In the genomic region with DNA sequence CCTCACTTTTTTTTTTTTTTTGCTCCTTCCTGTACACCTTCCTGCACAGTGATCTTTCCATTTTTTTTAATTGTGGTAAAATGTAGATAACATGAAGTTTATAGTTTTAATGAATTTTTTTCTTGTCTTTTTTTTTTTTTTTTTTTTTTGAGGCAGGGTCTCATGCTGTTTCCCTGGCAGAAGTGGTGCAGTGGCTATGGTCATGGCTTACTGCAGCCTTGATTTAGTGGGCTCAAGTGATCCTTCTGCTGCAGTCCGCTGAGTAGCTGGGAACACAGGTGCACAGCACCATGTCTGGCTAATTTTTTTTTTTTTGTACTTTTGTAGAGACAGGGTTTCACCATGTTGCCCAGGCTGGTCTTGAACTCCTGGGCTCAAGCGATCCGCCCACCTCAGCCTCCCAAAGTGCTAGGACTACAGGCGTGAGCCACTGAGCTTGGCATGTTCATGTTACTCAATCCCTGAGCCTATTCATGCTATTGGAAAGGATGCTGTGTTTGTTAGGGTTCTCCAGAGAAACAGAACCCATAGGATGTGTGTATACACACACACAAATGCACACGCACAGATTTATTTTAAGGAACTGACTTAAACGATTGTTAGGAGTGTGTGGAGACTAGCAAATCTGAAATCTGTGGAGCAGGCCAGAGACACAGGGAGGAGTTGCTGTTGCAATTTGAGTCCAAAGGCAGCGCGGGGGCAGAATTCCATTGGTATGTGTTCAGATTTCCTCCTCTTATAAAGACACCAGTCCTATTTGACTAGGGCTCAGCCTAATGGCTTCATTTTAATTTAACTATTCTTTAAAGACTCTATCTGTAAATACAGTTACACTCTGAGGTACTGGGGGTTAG, we compare ENCODE assay signal across 14 cellular contexts. TPM values are rescaled to one million over a fixed set of nuclear protein-coding genes. Genes with fewer than 3 reads are reported as not detected.
DNase-seq lines count a peak whose midpoint lies in the region; ATAC-seq and TF ChIP-seq lines count a peak whose summit lies in the region.
"Had no signal": no experiment of that assay in that cellular context is flagged by ENCODE, and none has a peak within 500 bp of the region (broad histone marks: within the 10 kb centered on the region; RNA-seq: fewer than 3 reads in every experiment).

No MANE protein-coding gene starts in this region.

- H4K8ac ChIP-seq in IMR-90 (ENCODE audit: low read depth in 2 of 2, low read length in 2 of 2) (no peak overlapping the region), neuronal stem cell (ENCODE audit: low read depth, low read length) (no peak overlapping the region)

- H3K79me1 ChIP-seq in IMR-90 (ENCODE audit: low read depth in 1 of 2, low read length in 2 of 2) (peaks cover 14 to 27% of the 10 kb centered on the region in 2 experiments), neuronal stem cell (ENCODE audit: low read depth, low read length) (no peaks in the 10 kb centered on the region)

- H3K9me3 ChIP-seq in AG04450 (ENCODE audit: control insufficient read depth, insufficient read depth, low read length) (no peaks in the 10 kb centered on the region), IMR-90 (ENCODE audit: control insufficient read depth, insufficient read depth, low read length) (no peaks in the 10 kb centered on the region), neuronal stem cell (replicated peaks in 1 of 2; ENCODE audit: control insufficient read depth in 2 of 2, insufficient read depth in 1 of 2, low read depth in 1 of 2, low read length in 2 of 2) (peaks cover 0 to 2% of the 10 kb centered on the region in 2 donors)
- H3K9me3 ChIP-seq: BE2C had no signal

- H3K27ac ChIP-seq in AG04450 (ENCODE audit: low read depth, low read length): peak overlapping the region; percentile 11
- H3K27ac ChIP-seq in IMR-90 (ENCODE audit: insufficient read depth, low read length): no peak overlapping the region
- no peak overlapping the region for H3K27ac ChIP-seq in neuronal stem cell (replicated peaks; ENCODE audit: low read length)

- H3K4me3 ChIP-seq in AG04450 (ENCODE audit: low read depth, low read length) (no peak overlapping the region), IMR-90 (ENCODE audit: insufficient read depth, low read depth, low read length) (no peak overlapping the region), neuronal stem cell (ENCODE audit: low read length in 2 of 2) (no peak overlapping the region)

- no TSS peak for BruUV-seq in IMR-90 (replicated peaks; lab: Mats Ljungman, UMichigan)

- dilution Hi-C loops in IMR-90 (cut with HindIII; ENCODE audit: low sequenced_read_pairs, unreplicated experiment): no loop called here

- H2BK5ac ChIP-seq in IMR-90 (ENCODE audit: low read depth, low read length, poor library complexity, severe bottlenecking) (no peak overlapping the region), neuronal stem cell (ENCODE audit: low read length) (no peak overlapping the region)

- DNase-seq in AG04450 (ENCODE audit: low read depth, low spot score) (peak; percentile 26), IMR-90 (peak; percentile 80), fibroblast of the conjunctiva (ENCODE audit: low read depth) (peak; percentile 49), non-pigmented ciliary epithelial cell (ENCODE audit: low read depth) (peak; percentile 79), neuronal stem cell (ENCODE audit: low spot score) (no peak), foreskin melanocyte (no peak)
- DNase-seq: activated naive CD4-positive, alpha-beta T cell treated with anti-CD3 and anti-CD28 coated beads, Interleukin-2, amount 50 U/mL, for 16 hours; BE2C; natural killer cell; NCI-H187; stimulated activated naive B cell treated with anti-CD40 and anti-IgM and Interleukin-4, amounts not matched to agents 10 μg/mL and 1 μg/mL and 100 μg/mL, for 72 hours; T-helper 17 cell had no signal

- no peak overlapping the region for H3K56ac ChIP-seq in IMR-90 (ENCODE audit: extremely low read depth, insufficient read depth, low read length)

- no peaks in the 10 kb centered on the region; the same call in 1 of the 2 replicates for H4K20me1 ChIP-seq in IMR-90 (ENCODE audit: insufficient read depth, low read length)

- H3K4me1 ChIP-seq in IMR-90 (ENCODE audit: control insufficient read depth, insufficient read depth, low read length) (peaks cover 7% of the 10 kb centered on the region), neuronal stem cell (ENCODE audit: control insufficient read depth in 2 of 2, insufficient read depth in 1 of 2, low read depth in 1 of 2, low read length in 2 of 2) (peaks cover 0 to 9% of the 10 kb centered on the region in 2 donors)
- H3K4me1 ChIP-seq: BE2C had no signal

- POLR2A ChIA-PET in AG04450 (lab: Yijun Ruan, JAX): no interaction called here
- POLR2A ChIA-PET in IMR-90 (lab: Charles Lee; ENCODE audit: unreplicated experiment): no interaction called here

- no CpG with 5 or more reads among the region's 8 CpGs for WGBS in IMR-90 (ENCODE audit: extremely low coverage in 2 of 2, insufficient read length in 1 of 2), 2 experiments
- WGBS in neuronal stem cell (ENCODE audit: extremely low coverage in 2 of 2, insufficient read length in 2 of 2, insufficient replicate concordance in 1 of 2), 2 donors: no CpG with 5 or more reads among the region's 8 CpGs

- H2AK9ac ChIP-seq in IMR-90 (replicated peaks; ENCODE audit: low read depth, low read length, poor library complexity): no peak overlapping the region

- no peak overlapping the region for H2AFZ ChIP-seq in IMR-90 (replicated peaks; ENCODE audit: low read length, poor library complexity)
- H2AFZ ChIP-seq in neuronal stem cell (ENCODE audit: low read length): no peak overlapping the region

- H3K9me1 ChIP-seq in IMR-90 (ENCODE audit: insufficient read depth, low read length): peaks cover 7% of the 10 kb centered on the region; the same call in 1 of the 2 replicates

- H3K4me2 ChIP-seq in IMR-90 (ENCODE audit: low read depth, low read length): peak overlapping the region; percentile 14; the same call in 1 of the 2 replicates
- no peak overlapping the region for H3K4me2 ChIP-seq in neuronal stem cell (ENCODE audit: insufficient read depth, low read length, poor library complexity, severe bottlenecking)

- H3K36me3 ChIP-seq in IMR-90 (ENCODE audit: control insufficient read depth, insufficient read depth, low read length): no peaks in the 10 kb centered on the region
- no peaks in the 10 kb centered on the region for H3K36me3 ChIP-seq in neuronal stem cell (replicated peaks in 1 of 2; ENCODE audit: control insufficient read depth in 2 of 2, insufficient read depth in 2 of 2, low read length in 2 of 2)
- H3K36me3 ChIP-seq: BE2C had no signal

- no peak overlapping the region for H2AK5ac ChIP-seq in IMR-90 (ENCODE audit: low read depth, low read length)
- no peak overlapping the region for H2AK5ac ChIP-seq in neuronal stem cell (ENCODE audit: low read depth, low read length)

- no peak overlapping the region for H2BK20ac ChIP-seq in IMR-90 (ENCODE audit: low read depth, low read length)

- intact Hi-C loops in IMR-90 (cut with micrococcal nuclease): no loop called here

- H3K4ac ChIP-seq in IMR-90 (ENCODE audit: low read depth, low read length): no peak overlapping the region
- no peak overlapping the region for H3K4ac ChIP-seq in neuronal stem cell (ENCODE audit: low read length)

- H3K18ac ChIP-seq in IMR-90 (ENCODE audit: low read depth, low read length): no peak overlapping the region
- H3K18ac ChIP-seq in neuronal stem cell (ENCODE audit: low read length): no peak overlapping the region

- CTCF ChIA-PET in AG04450 (lab: Charles Lee) (no interaction called here), IMR-90 (lab: Yijun Ruan, JAX) (interaction anchor here (0.6 kb wide), 1 partner anchor 39 kb away, joined by 3 read pairs; no protein-coding TSS in a partner anchor)

- no peak for TF ChIP-seq POLR2A in IMR-90 (IDR thresholded peaks at IDR 0.05; ENCODE audit: low read depth, low read length)

- H3K23ac ChIP-seq in IMR-90 (ENCODE audit: low read depth, low read length) (no peak overlapping the region), neuronal stem cell (ENCODE audit: low read depth, low read length, poor library complexity) (no peak overlapping the region)

- H2BK12ac ChIP-seq in neuronal stem cell (ENCODE audit: low read length): no peak overlapping the region

- ATAC-seq in IMR-90 (ENCODE audit: low read depth) (peak; percentile 86), GM18498 (IDR thresholded peaks at IDR 0.05; ENCODE audit: unreplicated experiment) (no peak), GM18520 (IDR thresholded peaks at IDR 0.05; ENCODE audit: unreplicated experiment) (no peak)
- ATAC-seq: natural killer cell; stimulated activated naive B cell treated with anti-CD40 and anti-IgM and Interleukin-4, amounts not matched to agents 10 μg/mL and 1 μg/mL and 100 μg/mL, for 72 hours; T-helper 17 cell had no signal

- no peak overlapping the region for H2BK120ac ChIP-seq in IMR-90 (ENCODE audit: low read depth, low read length)
- H2BK120ac ChIP-seq in neuronal stem cell (ENCODE audit: low read depth, low read length): no peak overlapping the region

- no peak overlapping the region for H3K9ac ChIP-seq in IMR-90 (ENCODE audit: low read depth, low read length)
- no peak overlapping the region for H3K9ac ChIP-seq in neuronal stem cell (ENCODE audit: low read depth, low read length, poor library complexity)

- in situ Hi-C loops in IMR-90 (cut with MboI; ENCODE audit: low sequenced_read_pairs): no loop called here

- H3K14ac ChIP-seq in IMR-90 (replicated peaks; ENCODE audit: low read depth, low read length) (no peak overlapping the region), neuronal stem cell (ENCODE audit: low read length) (no peak overlapping the region)

- TF ChIP-seq CTCF in AG04450 (IDR thresholded peaks at IDR 0.05; ENCODE audit: low read depth, low read length): no peak
- no peak for TF ChIP-seq CTCF in IMR-90 (conservative IDR thresholded peaks at IDR 0.05; ENCODE audit: low read depth, low read length)

- TF ChIP-seq RAD21 in IMR-90 (IDR thresholded peaks at IDR 0.05; ENCODE audit: low read length): no peak

- no peak overlapping the region for H4K91ac ChIP-seq in IMR-90 (ENCODE audit: insufficient read depth, low read depth, low read length)
- no peak overlapping the region for H4K91ac ChIP-seq in neuronal stem cell (ENCODE audit: low read depth, low read length, poor library complexity)

- no peak overlapping the region for H2BK15ac ChIP-seq in IMR-90 (ENCODE audit: low read depth, low read length)
- H2BK15ac ChIP-seq in neuronal stem cell (ENCODE audit: low read length): no peak overlapping the region

- H3K27me3 ChIP-seq in AG04450 (ENCODE audit: control insufficient read depth, insufficient read depth, low read length) (no peaks in the 10 kb centered on the region), IMR-90 (ENCODE audit: control insufficient read depth, insufficient read depth, low read length) (no peaks in the 10 kb centered on the region), neuronal stem cell (ENCODE audit: control insufficient read depth in 3 of 3, insufficient read depth in 3 of 3, low read depth in 1 of 3, low read length in 3 of 3) (no peaks in the 10 kb centered on the region)
- H3K27me3 ChIP-seq: BE2C had no signal

- H4K5ac ChIP-seq in IMR-90 (ENCODE audit: low read depth, low read length): no peak overlapping the region

RNA-seq across cellular contexts. Expression of gene GALNT11, which starts 29.1 kb away (rescaled TPM):
- polyA plus RNA-seq in AG04450 (2011; rRNA removed) (33.9 and 37.6 TPM in 2 replicates), IMR-90 (2012; rRNA removed) (23.2 and 29.3 TPM in 2 replicates)
- 15.8 and 16.4 TPM in 2 replicates for polyA minus RNA-seq in AG04450 (2011; rRNA and poly(A)+ RNA removed)
- total RNA-seq in IMR-90 (2012; rRNA removed): 24.4 and 31.9 TPM in 2 replicates
- polyA plus RNA-seq in IMR-90 (2012; cell fraction: cytosol; rRNA removed): 17.7 TPM in 2 replicates
- 12.2 and 40.3 TPM in 2 replicates for polyA plus RNA-seq in IMR-90 (2012; cell fraction: nucleus; rRNA removed; ENCODE audit: low replicate concordance)
- polyA plus RNA-seq in neuronal stem cell (2013, experiment 1 of 2): 42.7 TPM
- 44.7 TPM for polyA plus RNA-seq in neuronal stem cell (2013, experiment 2 of 2)

Comparison
In these comparisons a context has a peak if more than half of its experiments do, and no peak if none do; other contexts are left out.
1. DNase-seq: peak in AG04450 (single experiment), IMR-90 (single experiment), fibroblast of the conjunctiva (single experiment) and non-pigmented ciliary epithelial cell (single experiment); none in neuronal stem cell (single experiment) and foreskin melanocyte (single experiment).